ENCODE assay signal across 24 cellular contexts in the genomic region with DNA sequence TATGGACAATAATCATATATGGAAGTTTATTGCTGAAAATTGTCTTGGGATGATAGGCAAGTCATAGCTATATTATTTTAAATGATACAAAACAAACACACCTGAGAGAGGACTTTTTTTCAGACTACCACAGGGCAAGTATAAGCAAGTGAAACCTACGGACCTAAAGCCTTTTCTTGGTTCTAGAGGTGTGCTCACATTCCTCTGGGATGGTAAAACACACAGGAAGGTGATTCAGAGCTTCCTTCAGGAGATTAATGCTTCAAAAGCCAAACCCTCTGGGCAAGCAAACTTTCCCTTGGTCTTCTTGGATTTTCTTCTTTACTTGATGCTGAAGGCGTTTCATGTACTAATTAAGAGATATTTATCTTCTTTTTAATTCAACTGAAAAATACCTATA.
DNase-seq lines count a peak whose midpoint lies in the region; ATAC-seq, FAIRE-seq and TF ChIP-seq lines count a peak whose summit lies in the region.
"Had no signal": no experiment of that assay in that cellular context is flagged by ENCODE, and none has a peak within 500 bp of the region (broad histone marks: within the 10 kb centered on the region; RNA-seq: fewer than 3 reads in every experiment).

No MANE protein-coding gene starts in this region.

- H2BK120ac ChIP-seq in mesendoderm (ENCODE audit: low read depth, low read length): no peak overlapping the region

- H3K79me2 ChIP-seq in PC-3 (ENCODE audit: low read length) (no peaks in the 10 kb centered on the region), mesendoderm (ENCODE audit: control insufficient read depth, insufficient read depth, low read length) (no peaks in the 10 kb centered on the region)

- POLR2A ChIA-PET in PC-3 (lab: Charles Lee; ENCODE audit: unreplicated experiment): interaction anchor here (0.6 kb wide), 1 partner anchor 16 kb away, joined by 7 read pairs; no protein-coding TSS in a partner anchor

- TF ChIP-seq CTCF in PC-3 (conservative IDR thresholded peaks at IDR 0.05; ENCODE audit: low read depth, low read length) (no peak), epithelial cell of esophagus (IDR thresholded peaks at IDR 0.05; ENCODE audit: insufficient read depth, low read depth, low read length, missing control alignments) (no peak)

- ATAC-seq in PC-3: peak; percentile 99
- ATAC-seq in GM18909 (IDR thresholded peaks at IDR 0.05; ENCODE audit: poor library complexity, unreplicated experiment): no peak
- ATAC-seq in HG02981 (IDR thresholded peaks at IDR 0.05; ENCODE audit: unreplicated experiment): no peak
- ATAC-seq: A549, Right ventricle myocardium inferior had no signal

- H3K9ac ChIP-seq in PC-3 (ENCODE audit: low read length) (no peak overlapping the region), mesendoderm (ENCODE audit: low read length) (no peak overlapping the region)

- H3K9me3 ChIP-seq in PC-3 (ENCODE audit: low read length): no peaks in the 10 kb centered on the region
- H3K9me3 ChIP-seq: A549, Peyer's patch, SJSA1 had no signal

- intact Hi-C loops in PC-3 (cut with micrococcal nuclease): no loop called here

- H3K4me3 ChIP-seq in PC-3 (ENCODE audit: low read length) (no peak overlapping the region), epithelial cell of esophagus (ENCODE audit: low read length) (no peak overlapping the region), mesendoderm (ENCODE audit: low read length) (no peak overlapping the region)
- H3K4me3 ChIP-seq: A549, GM12878, Peyer's patch, SJSA1 had no signal

- DNase-seq in H54 (ENCODE audit: insufficient read length, low spot score) (no peak), PC-3 (peak; percentile 76), epithelial cell of esophagus (ENCODE audit: low read depth) (peak; percentile 89), mesendoderm (peak; percentile 0), SW480 (ENCODE audit: low spot score) (no peak)
- no peak for DNase-seq in stimulated activated CD4-positive, alpha-beta T cell treated with anti-CD3 and anti-CD28 coated beads, Interleukin-4, amount 100 ng/mL, for 1 hour
- DNase-seq: DMS53; Kasumi-1; NCI-H1048; NCI-H1417 treated with DMSO at 0.1 percent for 48 hours; NCI-H187 treated with DMSO at 0.1 percent for 48 hours; NCI-H2107; NCI-H510A treated with DMSO at 0.1 percent for 48 hours; NCI-H748 treated with DMSO at 0.1 percent for 48 hours; NK-92 treated with Interleukin-12 subunit alpha and Interleukin-12 subunit beta, amount 100 ng/mL, for 24 hours; Peyer's patch had no signal

- peak; percentile 11 for FAIRE-seq in H54 (lab: Jason Lieb, UNC)
- FAIRE-seq: D721Med, GM12878, H1 had no signal

- H2AK5ac ChIP-seq in mesendoderm (ENCODE audit: low read length): no peak overlapping the region

- H2BK15ac ChIP-seq in mesendoderm (replicated peaks; ENCODE audit: low read depth): no peak overlapping the region

- no peak overlapping the region for H2AFZ ChIP-seq in PC-3 (ENCODE audit: low read length)

- no peak overlapping the region for H3K18ac ChIP-seq in mesendoderm (ENCODE audit: low read length)

- no peaks in the 10 kb centered on the region for H3K79me1 ChIP-seq in mesendoderm (ENCODE audit: low read length)

- no peaks in the 10 kb centered on the region for H3K9me2 ChIP-seq in PC-3 (replicated peaks; ENCODE audit: low read length)

- H3K4me1 ChIP-seq in PC-3 (ENCODE audit: insufficient read depth, low read length) (peaks cover 17% of the 10 kb centered on the region), mesendoderm (ENCODE audit: control insufficient read depth, low read depth, low read length) (no peaks in the 10 kb centered on the region)
- H3K4me1 ChIP-seq: Peyer's patch, SJSA1 had no signal

- H3K36me3 ChIP-seq in PC-3 (ENCODE audit: low read depth, low read length): no peaks in the 10 kb centered on the region
- no peaks in the 10 kb centered on the region for H3K36me3 ChIP-seq in mesendoderm (ENCODE audit: control insufficient read depth, insufficient read depth, low read length)
- H3K36me3 ChIP-seq: Peyer's patch, SJSA1 had no signal

- WGBS in mesendoderm (ENCODE audit: extremely low coverage, insufficient coverage, low lambda C conversion rate): no CpG with 5 or more reads among the region's 2 CpGs

- H3K4ac ChIP-seq in mesendoderm (ENCODE audit: low read depth, low read length): no peak overlapping the region

- H2BK5ac ChIP-seq in mesendoderm (ENCODE audit: low read length): no peak overlapping the region

- no peaks in the 10 kb centered on the region for H3F3A ChIP-seq in PC-3 (ENCODE audit: low read length, unreplicated experiment)

- 0 out of 2 replicates have a peak overlapping the region, but pooled peaks have one; percentile 32 for H3K27ac ChIP-seq in PC-3 (ENCODE audit: low read length)
- no peak overlapping the region for H3K27ac ChIP-seq in mesendoderm (ENCODE audit: low read depth, low read length)
- H3K27ac ChIP-seq: A549, Peyer's patch, SJSA1 had no signal

- H4K8ac ChIP-seq in mesendoderm (ENCODE audit: low read depth, low read length): no peak overlapping the region

- H3K27me3 ChIP-seq in PC-3 (ENCODE audit: low read length): no peaks in the 10 kb centered on the region
- no peaks in the 10 kb centered on the region for H3K27me3 ChIP-seq in mesendoderm (ENCODE audit: insufficient read depth, low read length, poor library complexity)
- H3K27me3 ChIP-seq: Peyer's patch, SJSA1 had no signal

- H3K4me2 ChIP-seq in PC-3 (ENCODE audit: low read length): peak overlapping the region; percentile 55
- no peak overlapping the region for H3K4me2 ChIP-seq in mesendoderm (ENCODE audit: low read length)
- H3K4me2 ChIP-seq: A549 had no signal

- H3K56ac ChIP-seq in mesendoderm (ENCODE audit: low read length): no peak overlapping the region

- no TSS peak for BruUV-seq in PC-3 (replicated peaks; lab: Mats Ljungman, UMichigan)

- H3K23ac ChIP-seq in mesendoderm (ENCODE audit: low read length): no peak overlapping the region

- no peak for TF ChIP-seq POLR2A in H54 (IDR thresholded peaks at IDR 0.05; ENCODE audit: low read depth, low read length)

- H4K5ac ChIP-seq in mesendoderm (ENCODE audit: low read length): no peak overlapping the region

- CTCF ChIA-PET in PC-3 (lab: Charles Lee): no interaction called here

- H4K20me1 ChIP-seq in PC-3 (ENCODE audit: low read length): no peaks in the 10 kb centered on the region

Comparison
In these comparisons a context has a peak if more than half of its experiments do, and no peak if none do; other contexts are left out.
1. DNase-seq: peak in PC-3 (single experiment), epithelial cell of esophagus (single experiment) and mesendoderm (single experiment); none in H54 (single experiment), SW480 (single experiment) and stimulated activated CD4-positive, alpha-beta T cell treated with anti-CD3 and anti-CD28 coated beads, Interleukin-4, amount 100 ng/mL, for 1 hour (single experiment).